Comparison of ENCODE assay signal across 1 cellular context in genomic region chr13:41644742-41645141, GRCh38.
TF ChIP-seq lines count a peak whose summit lies in the region.

No MANE protein-coding gene starts in this region.

TF ChIP-seq in endothelial cell of umbilical vein, 7 proteins besides CTCF, POLR2A, EP300 and RAD21 (continued from another document):
- TF ChIP-seq FOS (IDR thresholded peaks at IDR 0.05; ENCODE audit: borderline replicate concordance, insufficient read depth, low read length), result no peak
- no peak for TF ChIP-seq EZH2 (IDR thresholded peaks at IDR 0.05; ENCODE audit: borderline replicate concordance, low read depth, low read length, severe bottlenecking)
- TF ChIP-seq GATA2 (IDR thresholded peaks at IDR 0.05; ENCODE audit: insufficient read depth, insufficient read length, low read depth, low read length), result no peak
- no peak for TF ChIP-seq MAX (IDR thresholded peaks at IDR 0.05; ENCODE audit: insufficient read depth, insufficient read length)
- TF ChIP-seq MYC (IDR thresholded peaks at IDR 0.05; ENCODE audit: low read depth, low read length), result no peak
- TF ChIP-seq POLR2AphosphoS5 (IDR thresholded peaks at IDR 0.05; ENCODE audit: insufficient read depth, low read depth, low read length), result no peak
